Comparison of ENCODE assay signal across 8 cellular contexts in genomic region chr5:171342362-171343111, GRCh38. TPM values are rescaled to one million over a fixed set of nuclear protein-coding genes. Genes with fewer than 3 reads are reported as not detected.
DNase-seq lines count a peak whose midpoint lies in the region; ATAC-seq and TF ChIP-seq lines count a peak whose summit lies in the region.

No MANE protein-coding gene starts in this region.

- H3K9me3 ChIP-seq in A673 (ENCODE audit: low read depth, low read length, poor library complexity, severe bottlenecking) (no peaks in the 10 kb centered on the region), right atrium auricular region (no peaks in the 10 kb centered on the region), spleen (no peaks in the 10 kb centered on the region)

- no peaks in the 10 kb centered on the region for H3K36me3 ChIP-seq in A673 (ENCODE audit: insufficient read depth, low read length, poor library complexity, severe bottlenecking)
- H3K36me3 ChIP-seq in right atrium auricular region, result no peaks in the 10 kb centered on the region
- no peaks in the 10 kb centered on the region for H3K36me3 ChIP-seq in spleen

- H3K4me1 Mint-ChIP-seq in activated naive CD4-positive, alpha-beta T cell treated with anti-CD3 and anti-CD28 coated beads, Interleukin-2, amount 10 ng/mL, durations not matched to agents 7 days and 5 days, result no peaks in the 10 kb centered on the region

- TF ChIP-seq CTCF in A673 (conservative IDR thresholded peaks at IDR 0.05; ENCODE audit: low read depth, low read length) (peak; percentile 71), right atrium auricular region (IDR thresholded peaks at IDR 0.05) (peak; percentile 24 to 69), spleen (IDR thresholded peaks at IDR 0.05 in 8 of 11, conservative IDR thresholded peaks at IDR 0.05 in 3 of 11) (peak in 9 of 11 experiments; percentile 8 to 50 (median 42))

- no peaks in the 10 kb centered on the region for H3K4me1 ChIP-seq in A673 (ENCODE audit: insufficient read depth, low read length, poor library complexity, severe bottlenecking)
- H3K4me1 ChIP-seq in right atrium auricular region, result no peaks in the 10 kb centered on the region
- no peaks in the 10 kb centered on the region for H3K4me1 ChIP-seq in spleen

- no peak overlapping the region for H3K4me3 Mint-ChIP-seq in activated naive CD4-positive, alpha-beta T cell treated with anti-CD3 and anti-CD28 coated beads, Interleukin-2, amount 10 ng/mL, durations not matched to agents 7 days and 5 days

- H3K4me3 ChIP-seq in A673 (ENCODE audit: low read depth, low read length, poor library complexity, severe bottlenecking), result no peak overlapping the region
- no peak overlapping the region for H3K4me3 ChIP-seq in right atrium auricular region
- no peak overlapping the region for H3K4me3 ChIP-seq in spleen

- peaks cover 11% of the 10 kb centered on the region for H3K27me3 Mint-ChIP-seq in activated naive CD4-positive, alpha-beta T cell treated with anti-CD3 and anti-CD28 coated beads, Interleukin-2, amount 10 ng/mL, durations not matched to agents 7 days and 5 days

- H3K27ac Mint-ChIP-seq in activated naive CD4-positive, alpha-beta T cell treated with anti-CD3 and anti-CD28 coated beads, Interleukin-2, amount 10 ng/mL, durations not matched to agents 7 days and 5 days, result no peak overlapping the region

- CTCF ChIA-PET in A673 (lab: Charles Lee), result interaction anchor here (0.6 to 1.2 kb wide), 4 partner anchors 135 to 668 kb away, joined by 3 to 5 read pairs (median 4); no protein-coding TSS in a partner anchor
- CTCF ChIA-PET in activated naive CD4-positive, alpha-beta T cell treated with anti-CD3 and anti-CD28 coated beads, Interleukin-2, amount 10 ng/mL, durations not matched to agents 7 days and 5 days (lab: Charles Lee), result interaction anchor here (0.5 to 6.2 kb wide), 10 partner anchors 9 to 720 kb away, joined by 3 to 36 read pairs (median 4); no protein-coding TSS in a partner anchor

- peak; percentile 62 for ATAC-seq in HG02885 (IDR thresholded peaks at IDR 0.05; ENCODE audit: poor library complexity, unreplicated experiment)
- no peak for ATAC-seq in HG03460 (IDR thresholded peaks at IDR 0.05; ENCODE audit: unreplicated experiment)

- peaks cover 24% of the 10 kb centered on the region for H3K27me3 ChIP-seq in A673 (replicated peaks; ENCODE audit: insufficient read depth, low read depth, low read length, poor library complexity)
- no peaks in the 10 kb centered on the region for H3K27me3 ChIP-seq in right atrium auricular region
- peaks cover 0 to 60% (median 5%) of the 10 kb centered on the region in 7 donors for H3K27me3 ChIP-seq in spleen (replicated peaks in 1 of 7)

- DNase-seq in A673 (ENCODE audit: low spot score), result peak; percentile 64
- DNase-seq in GDM1 (lab: John Stamatoyannopoulos, UW), result peak; percentile 24
- DNase-seq in NCI-H446 treated with DMSO at 0.1 percent for 48 hours (lab: John Stamatoyannopoulos, UW), result peak; percentile 18
- DNase-seq in activated naive CD4-positive, alpha-beta T cell treated with anti-CD3 and anti-CD28 coated beads, Interleukin-2, amount 10 ng/mL, durations not matched to agents 7 days and 5 days, result peak; percentile 52
- DNase-seq in right atrium auricular region (ENCODE audit: low spot score), result no peak
- peak; percentile 15 for DNase-seq in spleen

- no peak overlapping the region for H3K27ac ChIP-seq in A673 (ENCODE audit: low read depth, low read length, poor library complexity, severe bottlenecking)
- H3K27ac ChIP-seq in right atrium auricular region, result no peak overlapping the region
- H3K27ac ChIP-seq in spleen, result no peak overlapping the region

- WGBS in spleen, 5 donors, result 53 to 61% (median 55%) methylated on average over 17 of the region's 17 CpGs

- POLR2A ChIA-PET in A673 (lab: Charles Lee; ENCODE audit: low non-redundant PET), result no interaction called here

- no peaks in the 10 kb centered on the region for H3K36me3 Mint-ChIP-seq in activated naive CD4-positive, alpha-beta T cell treated with anti-CD3 and anti-CD28 coated beads, Interleukin-2, amount 10 ng/mL, durations not matched to agents 7 days and 5 days

- no peaks in the 10 kb centered on the region for H3K9me3 Mint-ChIP-seq in activated naive CD4-positive, alpha-beta T cell treated with anti-CD3 and anti-CD28 coated beads, Interleukin-2, amount 10 ng/mL, durations not matched to agents 7 days and 5 days

- intact Hi-C loops in A673 (cut with micrococcal nuclease; ENCODE audit: unreplicated experiment) (loop anchor here (5.0 kb wide), 1 partner anchor 355 kb away; no protein-coding TSS in a partner anchor), spleen (cut with DNase I; ENCODE audit: low total_unique reads) (loop anchor here (5.0 kb wide), 2 partner anchors 135 to 595 kb away; no protein-coding TSS in a partner anchor)

- BruUV-seq in A673 (replicated peaks; lab: Mats Ljungman, UMichigan), result no TSS peak

- no peak for TF ChIP-seq POLR2A in spleen (IDR thresholded peaks at IDR 0.05)

RNA-seq across cellular contexts. Expression of gene TLX3, which starts 33.5 kb away (rescaled TPM):
- not detected in 2 replicates for total RNA-seq in A673 (2021)
- not detected for total RNA-seq in right atrium auricular region
- not detected for total RNA-seq in spleen
- not detected for polyA plus RNA-seq in spleen

RNA-seq across cellular contexts. Expression of gene NPM1, which starts 45.1 kb away (rescaled TPM):
- total RNA-seq in A673 (2021), result 1,854 and 1,998 TPM in 2 replicates
- total RNA-seq in right atrium auricular region, result 100 to 1,000 TPM; 271 to 353 TPM
- 100 to 1,000 TPM; 441 to 681 (median 572) TPM for total RNA-seq in spleen
- polyA plus RNA-seq in spleen, result 1,000 to 10,000 TPM; 1,521 to 2,472 (median 2,090) TPM
